ENCODE assay signal across 12 cellular contexts in genomic region chr11:62610403-62610802, GRCh38. TPM values are rescaled to one million over a fixed set of nuclear protein-coding genes. Genes with fewer than 3 reads are reported as not detected.
DNase-seq lines count a peak whose midpoint lies in the region; ATAC-seq and TF ChIP-seq lines count a peak whose summit lies in the region.
"Had no signal": no experiment of that assay in that cellular context is flagged by ENCODE, and none has a peak within 500 bp of the region (broad histone marks: within the 10 kb centered on the region; RNA-seq: fewer than 3 reads in every experiment).

No MANE protein-coding gene starts in this region.

- H3K9ac ChIP-seq in BLaER1 (peak overlapping the region; percentile 93), H9 (ENCODE audit: extremely low read depth, insufficient read length, low read length) (no peak overlapping the region)

- H3K4ac ChIP-seq in H9 (ENCODE audit: low read depth, low read length), result no peak overlapping the region

- H3K4me1 ChIP-seq in BLaER1 (peaks cover 56% of the 10 kb centered on the region), H9 (ENCODE audit: insufficient read depth, low read length) (no peaks in the 10 kb centered on the region), testis (peaks cover 24% of the 10 kb centered on the region)

- no peaks in the 10 kb centered on the region for H3K79me1 ChIP-seq in H9 (ENCODE audit: insufficient read depth, low read depth, low read length, poor library complexity, severe bottlenecking)

- H3K27me3 Mint-ChIP-seq in H9 (ENCODE audit: low read depth) (peaks cover 4% of the 10 kb centered on the region), naive B cell (no peaks in the 10 kb centered on the region)
- no peaks in the 10 kb centered on the region for H3K27me3 Mint-ChIP-seq in activated T-helper 1 cell treated with anti-CD3 and anti-CD28 coated beads, Interleukin-12 subunit alpha, Interleukin-12 subunit beta, Interleukin-2, Interleukin-4 antibody, amounts not matched to agents 30 ng/mL and 10 ng/mL and 1 ng/mL, durations not matched to agents 14 hours and 24 hours and 36 hours (ENCODE audit: insufficient read depth)

- H3K18ac ChIP-seq in H9 (ENCODE audit: insufficient read length, low read depth, low read length), result no peak overlapping the region

- DNase-seq in H9, result no peak
- no peak for DNase-seq in activated T-helper 1 cell treated with anti-CD3 and anti-CD28 coated beads, Interleukin-12 subunit alpha, Interleukin-12 subunit beta, Interleukin-2, Interleukin-4 antibody, amounts not matched to agents 30 ng/mL and 10 ng/mL and 1 ng/mL, durations not matched to agents 14 hours and 24 hours and 36 hours (ENCODE audit: low spot score)
- DNase-seq in naive B cell, result no peak
- no peak for DNase-seq in WERI-Rb-1
- DNase-seq in testis, result no peak
- DNase-seq in activated CD4-positive, CD25-positive, alpha-beta regulatory T cell treated with anti-CD3 and anti-CD28 coated beads, Interleukin-2, amount 50 U/mL, for 72 hours, result no peak
- DNase-seq in putamen (ENCODE audit: low spot score), result no peak
- DNase-seq: NCI-H2029; retina; stimulated activated CD4-positive, alpha-beta T cell treated with anti-CD3 and anti-CD28 coated beads, Interleukin-4, amount 100 ng/mL, for 4 hours had no signal

- no peak for ATAC-seq in naive B cell (ENCODE audit: low read depth in 2 of 2)
- ATAC-seq: activated CD4-positive, CD25-positive, alpha-beta regulatory T cell treated with anti-CD3 and anti-CD28 coated beads, Interleukin-2, amount 50 U/mL, for 24 hours had no signal

- H3K9me3 ChIP-seq in BLaER1 (no peaks in the 10 kb centered on the region), H9 (ENCODE audit: control insufficient read depth, low read depth, low read length) (no peaks in the 10 kb centered on the region), WERI-Rb-1 (ENCODE audit: severe bottlenecking) (no peaks in the 10 kb centered on the region), testis (no peaks in the 10 kb centered on the region)

- no peak overlapping the region for H3T11ph ChIP-seq in H9 (ENCODE audit: low read length)

- TF ChIP-seq POLR2A in testis (IDR thresholded peaks at IDR 0.05), result no peak

- peaks cover 27 to 51% of the 10 kb centered on the region in 2 experiments for H3K4me1 Mint-ChIP-seq in H9
- H3K4me1 Mint-ChIP-seq in activated T-helper 1 cell treated with anti-CD3 and anti-CD28 coated beads, Interleukin-12 subunit alpha, Interleukin-12 subunit beta, Interleukin-2, Interleukin-4 antibody, amounts not matched to agents 30 ng/mL and 10 ng/mL and 1 ng/mL, durations not matched to agents 14 hours and 24 hours and 36 hours (ENCODE audit: low read depth), result peaks cover 32% of the 10 kb centered on the region
- peaks cover 33 to 48% (median 40%) of the 10 kb centered on the region in 3 donors for H3K4me1 Mint-ChIP-seq in naive B cell

- H3K27ac ChIP-seq in BLaER1 (peak overlapping the region; percentile 90), H9 (ENCODE audit: insufficient read length, low read depth, low read length) (no peak overlapping the region), WERI-Rb-1 (no peak overlapping the region), testis (peak overlapping the region in 1 of 2 donors; percentile 94)

- intact Hi-C loops in activated T-helper 1 cell treated with anti-CD3 and anti-CD28 coated beads, Interleukin-12 subunit alpha, Interleukin-12 subunit beta, Interleukin-2, Interleukin-4 antibody, amounts not matched to agents 30 ng/mL and 10 ng/mL and 1 ng/mL, durations not matched to agents 14 hours and 24 hours and 36 hours (cut with micrococcal nuclease), result loop anchor here (5.0 kb wide), 1 partner anchor 142 kb away; the partner anchor contains the start of gene ZBTB3
- intact Hi-C loops in testis (cut with DNase I; ENCODE audit: low total_unique reads), result no loop called here

- peaks cover 13% of the 10 kb centered on the region for H3K23me2 ChIP-seq in H9 (ENCODE audit: insufficient read length, low read depth, low read length, poor library complexity, severe bottlenecking)

- no CpG with 5 or more reads among the region's 6 CpGs for WGBS in H9 (ENCODE audit: extremely low coverage, insufficient read length, low lambda C conversion rate)
- 67 to 75% methylated on average over 6 of the region's 6 CpGs for WGBS in testis, 2 donors

- H3K27ac Mint-ChIP-seq in H9 (peak overlapping the region in 1 of 3 experiments; percentile 65; a peak in 1 of 7 replicates), naive B cell (peak overlapping the region in 4 of 6 donors; percentile 78 to 96 (median 85))
- peak overlapping the region; percentile 88 for H3K27ac Mint-ChIP-seq in activated T-helper 1 cell treated with anti-CD3 and anti-CD28 coated beads, Interleukin-12 subunit alpha, Interleukin-12 subunit beta, Interleukin-2, Interleukin-4 antibody, amounts not matched to agents 30 ng/mL and 10 ng/mL and 1 ng/mL, durations not matched to agents 14 hours and 24 hours and 36 hours

- H4K91ac ChIP-seq in H9 (ENCODE audit: insufficient read length, low read depth, low read length), result no peak overlapping the region

- H2BK15ac ChIP-seq in H9 (ENCODE audit: low read depth, low read length), result no peak overlapping the region

- H3K56ac ChIP-seq in H9 (ENCODE audit: insufficient read length, low read depth, low read length), result no peak overlapping the region

- H3K9me3 Mint-ChIP-seq in H9 (no peaks in the 10 kb centered on the region), naive B cell (peaks cover 0 to 2% (median 0%) of the 10 kb centered on the region in 7 donors)
- H3K9me3 Mint-ChIP-seq in activated T-helper 1 cell treated with anti-CD3 and anti-CD28 coated beads, Interleukin-12 subunit alpha, Interleukin-12 subunit beta, Interleukin-2, Interleukin-4 antibody, amounts not matched to agents 30 ng/mL and 10 ng/mL and 1 ng/mL, durations not matched to agents 14 hours and 24 hours and 36 hours, result no peaks in the 10 kb centered on the region

- peak overlapping the region; percentile 99 for H3K4me2 ChIP-seq in BLaER1
- no peak overlapping the region for H3K4me2 ChIP-seq in H9 (ENCODE audit: insufficient read depth, insufficient read length, low read length)

- no peak overlapping the region for H2BK20ac ChIP-seq in H9 (ENCODE audit: low read depth, low read length, poor library complexity, severe bottlenecking)

- H3K4me3 ChIP-seq in BLaER1 (peak overlapping the region; percentile 82; the same call in 1 of the 2 replicates), WERI-Rb-1 (ENCODE audit: low read depth, low read length) (no peak overlapping the region), testis (no peak overlapping the region)

- no peaks in the 10 kb centered on the region for H3K27me3 ChIP-seq in BLaER1
- no peaks in the 10 kb centered on the region for H3K27me3 ChIP-seq in H9 (ENCODE audit: insufficient read depth, low read length)
- H3K27me3 ChIP-seq in WERI-Rb-1 (ENCODE audit: insufficient read depth, low read depth, severe bottlenecking), result no peaks in the 10 kb centered on the region
- no peaks in the 10 kb centered on the region for H3K27me3 ChIP-seq in testis

- H3K4me3 Mint-ChIP-seq in H9 (peak overlapping the region; percentile 14 to 63; a peak in 3 of 5 replicates), naive B cell (peak overlapping the region; percentile 36 to 100 (median 84))
- H3K4me3 Mint-ChIP-seq in activated T-helper 1 cell treated with anti-CD3 and anti-CD28 coated beads, Interleukin-12 subunit alpha, Interleukin-12 subunit beta, Interleukin-2, Interleukin-4 antibody, amounts not matched to agents 30 ng/mL and 10 ng/mL and 1 ng/mL, durations not matched to agents 14 hours and 24 hours and 36 hours, result peak overlapping the region; percentile 96

- H3K14ac ChIP-seq in H9 (ENCODE audit: insufficient read depth, low read length), result no peak overlapping the region

- no peak overlapping the region for H2BK5ac ChIP-seq in H9 (ENCODE audit: insufficient read length, low read length)

- TF ChIP-seq CTCF in H9 (conservative IDR thresholded peaks at IDR 0.05) (no peak), WERI-Rb-1 (IDR thresholded peaks at IDR 0.05; ENCODE audit: low read depth, low read length) (no peak), testis (IDR thresholded peaks at IDR 0.05) (no peak)

- no peak overlapping the region for H4K5ac ChIP-seq in H9 (ENCODE audit: insufficient read length, low read depth, low read length)

- H3K79me2 ChIP-seq in H9 (ENCODE audit: insufficient read depth, low read length), result no peaks in the 10 kb centered on the region

- no peak overlapping the region for H4K8ac ChIP-seq in H9 (replicated peaks; ENCODE audit: insufficient read length, low read depth, low read length)

- H3K36me3 ChIP-seq in BLaER1 (peaks cover 51% of the 10 kb centered on the region), WERI-Rb-1 (peaks cover 1% of the 10 kb centered on the region), testis (ENCODE audit: low read depth, missing control alignments) (no peaks in the 10 kb centered on the region)

- no peak overlapping the region for H2AK5ac ChIP-seq in H9 (ENCODE audit: insufficient read length, low read length)

- H4K20me1 ChIP-seq in BLaER1 (no peaks in the 10 kb centered on the region), H9 (ENCODE audit: control insufficient read depth, insufficient read depth, insufficient read length) (peaks cover 1% of the 10 kb centered on the region)

- H2BK12ac ChIP-seq in H9 (ENCODE audit: insufficient read length, low read depth, low read length), result no peak overlapping the region

- peaks cover 0 to 14% (median 0%) of the 10 kb centered on the region in 3 experiments; a peak in 4 of 7 replicates for H3K36me3 Mint-ChIP-seq in H9 (ENCODE audit: insufficient read depth in 1 of 3, low read depth in 3 of 3)
- H3K36me3 Mint-ChIP-seq in activated T-helper 1 cell treated with anti-CD3 and anti-CD28 coated beads, Interleukin-12 subunit alpha, Interleukin-12 subunit beta, Interleukin-2, Interleukin-4 antibody, amounts not matched to agents 30 ng/mL and 10 ng/mL and 1 ng/mL, durations not matched to agents 14 hours and 24 hours and 36 hours (ENCODE audit: low read depth), result peaks cover 16% of the 10 kb centered on the region
- H3K36me3 Mint-ChIP-seq in naive B cell, result peaks cover 5 to 7% of the 10 kb centered on the region in 2 donors

- H2AFZ ChIP-seq in H9 (ENCODE audit: low read length), result no peak overlapping the region

- H2BK120ac ChIP-seq in H9 (ENCODE audit: low read depth, low read length, poor library complexity, severe bottlenecking), result no peak overlapping the region

- H3K23ac ChIP-seq in H9 (ENCODE audit: insufficient read length, low read depth, low read length), result no peak overlapping the region

RNA-seq across cellular contexts. Expression of gene EML3, which starts 2.2 kb away (rescaled TPM):
- total RNA-seq in H9 (2021) (35.3 and 40.6 TPM in 2 replicates), testis (10 to 100 TPM; 39.3 to 57.8 TPM)
- total RNA-seq in activated T-helper 1 cell treated with anti-CD3 and anti-CD28 coated beads, Interleukin-12 subunit alpha, Interleukin-12 subunit beta, Interleukin-2, Interleukin-4 antibody, amounts not matched to agents 30 ng/mL and 10 ng/mL and 1 ng/mL, durations not matched to agents 14 hours and 24 hours and 36 hours, result 164 and 167 TPM in 2 replicates
- polyA plus RNA-seq in naive B cell (ENCODE audit: low read depth in 6 of 6) (10 to 100 TPM in 5 of 6 donors, 1 to 10 TPM in 1; 9.7 to 15.5 (median 12.5) TPM), testis (ENCODE audit: insufficient read depth, low read depth, low replicate concordance) (29.3 TPM)

RNA-seq across cellular contexts. Expression of gene ROM1, which starts 2.7 kb away (rescaled TPM):
- 0.79 and 1.0 TPM in 2 replicates for total RNA-seq in H9 (2021)
- 2.5 and 3.2 TPM in 2 replicates for total RNA-seq in activated T-helper 1 cell treated with anti-CD3 and anti-CD28 coated beads, Interleukin-12 subunit alpha, Interleukin-12 subunit beta, Interleukin-2, Interleukin-4 antibody, amounts not matched to agents 30 ng/mL and 10 ng/mL and 1 ng/mL, durations not matched to agents 14 hours and 24 hours and 36 hours
- 1 to 10 TPM in 1 of 6 donors, under 1 TPM in 4, not detected in 1; 0.55 to 1.6 (median 0.66) TPM for polyA plus RNA-seq in naive B cell (ENCODE audit: low read depth in 6 of 6)
- 1 to 10 TPM; 6.1 to 9.7 TPM for total RNA-seq in testis
- 9.0 TPM for polyA plus RNA-seq in testis (ENCODE audit: insufficient read depth, low read depth, low replicate concordance)

RNA-seq across cellular contexts. Expression of gene MTA2, which starts 8.7 kb away (rescaled TPM):
- total RNA-seq in H9 (2021) (143 and 149 TPM in 2 replicates), testis (100 to 1,000 TPM in 1 of 2 donors, 10 to 100 TPM in 1; 97.2 to 115 TPM)
- 224 and 230 TPM in 2 replicates for total RNA-seq in activated T-helper 1 cell treated with anti-CD3 and anti-CD28 coated beads, Interleukin-12 subunit alpha, Interleukin-12 subunit beta, Interleukin-2, Interleukin-4 antibody, amounts not matched to agents 30 ng/mL and 10 ng/mL and 1 ng/mL, durations not matched to agents 14 hours and 24 hours and 36 hours
- polyA plus RNA-seq in naive B cell (ENCODE audit: low read depth in 6 of 6) (10 to 100 TPM in 5 of 6 donors, 1 to 10 TPM in 1; 3.4 to 27.5 (median 17.8) TPM), testis (ENCODE audit: insufficient read depth, low read depth, low replicate concordance) (87.6 TPM)

RNA-seq across cellular contexts. Expression of gene B3GAT3, which starts 11.4 kb away (rescaled TPM):
- 30.6 and 30.8 TPM in 2 replicates for total RNA-seq in H9 (2021)
- 93.8 and 94.3 TPM in 2 replicates for total RNA-seq in activated T-helper 1 cell treated with anti-CD3 and anti-CD28 coated beads, Interleukin-12 subunit alpha, Interleukin-12 subunit beta, Interleukin-2, Interleukin-4 antibody, amounts not matched to agents 30 ng/mL and 10 ng/mL and 1 ng/mL, durations not matched to agents 14 hours and 24 hours and 36 hours
- polyA plus RNA-seq in naive B cell (ENCODE audit: low read depth in 6 of 6), result 10 to 100 TPM; 26.1 to 43.9 (median 30.8) TPM
- 10 to 100 TPM; 66.4 to 69.2 TPM for total RNA-seq in testis
- polyA plus RNA-seq in testis (ENCODE audit: insufficient read depth, low read depth, low replicate concordance), result 36.6 TPM

RNA-seq across cellular contexts. Expression of gene TUT1, which starts 19.1 kb away (rescaled TPM):
- total RNA-seq in H9 (2021) (20.7 and 24.9 TPM in 2 replicates), testis (10 to 100 TPM; 24.3 to 30.0 TPM)
- total RNA-seq in activated T-helper 1 cell treated with anti-CD3 and anti-CD28 coated beads, Interleukin-12 subunit alpha, Interleukin-12 subunit beta, Interleukin-2, Interleukin-4 antibody, amounts not matched to agents 30 ng/mL and 10 ng/mL and 1 ng/mL, durations not matched to agents 14 hours and 24 hours and 36 hours, result 38.7 and 40.7 TPM in 2 replicates
- polyA plus RNA-seq in naive B cell (ENCODE audit: low read depth in 6 of 6) (10 to 100 TPM; 12.7 to 20.8 (median 16.2) TPM), testis (ENCODE audit: insufficient read depth, low read depth, low replicate concordance) (25.0 TPM)

Comparison
In these comparisons a context has a peak if more than half of its experiments do, and no peak if none do; other contexts are left out.
1. H3K4me3 Mint-ChIP-seq: peak in every context shown above with its lines; median percentile 96 in activated T-helper 1 cell treated with anti-CD3 and anti-CD28 coated beads, Interleukin-12 subunit alpha, Interleukin-12 subunit beta, Interleukin-2, Interleukin-4 antibody, amounts not matched to agents 30 ng/mL and 10 ng/mL and 1 ng/mL, durations not matched to agents 14 hours and 24 hours and 36 hours; 84 in naive B cell; 38 in H9.